Comparison of ENCODE assay signal across 11 cellular contexts in genomic region chr15:90463381-90463780, GRCh38.
DNase-seq lines count a peak whose midpoint lies in the region; ATAC-seq, FAIRE-seq and TF ChIP-seq lines count a peak whose summit lies in the region.
"Had no signal": no experiment of that assay in that cellular context is flagged by ENCODE, and none has a peak within 500 bp of the region (broad histone marks: within the 10 kb centered on the region; RNA-seq: fewer than 3 reads in every experiment).

No MANE protein-coding gene starts in this region.

- H2BK15ac ChIP-seq in neuronal stem cell (ENCODE audit: low read length), result no peak overlapping the region

- H3K27me3 ChIP-seq in bronchial epithelial cell (ENCODE audit: control insufficient read depth, insufficient read depth, low read length) (no peaks in the 10 kb centered on the region), kidney epithelial cell (ENCODE audit: control insufficient read depth, insufficient read depth, low read length) (no peaks in the 10 kb centered on the region), uterus (no peaks in the 10 kb centered on the region), neuronal stem cell (ENCODE audit: control insufficient read depth in 3 of 3, insufficient read depth in 3 of 3, low read depth in 1 of 3, low read length in 3 of 3) (no peaks in the 10 kb centered on the region)

- H3K9me3 ChIP-seq in uterus (no peaks in the 10 kb centered on the region), neuronal stem cell (replicated peaks in 1 of 2; ENCODE audit: control insufficient read depth in 2 of 2, insufficient read depth in 1 of 2, low read depth in 1 of 2, low read length in 2 of 2) (no peaks in the 10 kb centered on the region)

- DNase-seq in activated CD8-positive, alpha-beta T cell treated with anti-CD3 and anti-CD28 coated beads, Interleukin-2, amount 10 ng/mL, durations not matched to agents 7 days and 5 days, result no peak
- no peak for DNase-seq in activated CD8-positive, alpha-beta T cell treated with anti-CD3 and anti-CD28 coated beads for 36 hours
- DNase-seq in bronchial epithelial cell (ENCODE audit: low read depth) (peak; percentile 60), kidney epithelial cell (ENCODE audit: low read depth) (peak; percentile 56), uterus (peak in 1 of 2 donors; percentile 45), glutamatergic neuron (no peak), NCI-H524 treated with DMSO at 0.1 percent for 48 hours (lab: John Stamatoyannopoulos, UW) (no peak), neuronal stem cell (ENCODE audit: low spot score) (no peak)
- DNase-seq: stimulated activated CD4-positive, alpha-beta T cell treated with anti-CD3 and anti-CD28 coated beads, Interleukin-4, amount 100 ng/mL, for 24 hours had no signal

- H3K4me1 Mint-ChIP-seq in activated CD8-positive, alpha-beta T cell treated with anti-CD3 and anti-CD28 coated beads, Interleukin-2, amount 10 ng/mL, durations not matched to agents 7 days and 5 days (ENCODE audit: low read depth), result peaks cover 2% of the 10 kb centered on the region
- H3K4me1 Mint-ChIP-seq in activated CD8-positive, alpha-beta T cell treated with anti-CD3 and anti-CD28 coated beads for 36 hours (ENCODE audit: low read depth), result peaks cover 17% of the 10 kb centered on the region
- no peaks in the 10 kb centered on the region for H3K4me1 Mint-ChIP-seq in glutamatergic neuron (ENCODE audit: low read depth, unreplicated experiment)

- CTCF ChIA-PET in activated CD8-positive, alpha-beta T cell treated with anti-CD3 and anti-CD28 coated beads, Interleukin-2, amount 10 ng/mL, durations not matched to agents 7 days and 5 days (lab: Charles Lee), result interaction anchor here (0.5 to 6.4 kb wide), 7 partner anchors 9 to 321 kb away, joined by 3 to 42 read pairs (median 3); no protein-coding TSS in a partner anchor
- CTCF ChIA-PET in activated CD8-positive, alpha-beta T cell treated with anti-CD3 and anti-CD28 coated beads for 36 hours (lab: Charles Lee), result interaction anchor here (0.5 to 8.6 kb wide), 5 partner anchors 19 to 423 kb away, joined by 3 to 58 read pairs (median 3); no protein-coding TSS in a partner anchor

- no peaks in the 10 kb centered on the region for H3K27me3 Mint-ChIP-seq in activated CD8-positive, alpha-beta T cell treated with anti-CD3 and anti-CD28 coated beads, Interleukin-2, amount 10 ng/mL, durations not matched to agents 7 days and 5 days (ENCODE audit: low read depth)
- no peaks in the 10 kb centered on the region for H3K27me3 Mint-ChIP-seq in activated CD8-positive, alpha-beta T cell treated with anti-CD3 and anti-CD28 coated beads for 36 hours
- no peaks in the 10 kb centered on the region for H3K27me3 Mint-ChIP-seq in glutamatergic neuron (ENCODE audit: unreplicated experiment)

- no peak overlapping the region for H2BK120ac ChIP-seq in neuronal stem cell (ENCODE audit: low read depth, low read length)

- TF ChIP-seq POLR2A in uterus (IDR thresholded peaks at IDR 0.05), result no peak

- no peak overlapping the region for H2AK5ac ChIP-seq in neuronal stem cell (ENCODE audit: low read depth, low read length)

- no peak overlapping the region for H3K4me2 ChIP-seq in neuronal stem cell (ENCODE audit: insufficient read depth, low read length, poor library complexity, severe bottlenecking)

- no peak overlapping the region for H4K91ac ChIP-seq in neuronal stem cell (ENCODE audit: low read depth, low read length, poor library complexity)

- peak overlapping the region; percentile 85 to 93 for H3K27ac ChIP-seq in uterus
- H3K27ac ChIP-seq in neuronal stem cell (replicated peaks; ENCODE audit: low read length), result no peak overlapping the region

- no peak overlapping the region for H2AFZ ChIP-seq in neuronal stem cell (ENCODE audit: low read length)

- no peak overlapping the region for H3K23ac ChIP-seq in neuronal stem cell (ENCODE audit: low read depth, low read length, poor library complexity)

- no peak overlapping the region for H3K4ac ChIP-seq in neuronal stem cell (ENCODE audit: low read length)

- H3K36me3 ChIP-seq in bronchial epithelial cell (ENCODE audit: control insufficient read depth, insufficient read depth, low read length), result peaks cover 6% of the 10 kb centered on the region
- H3K36me3 ChIP-seq in kidney epithelial cell (ENCODE audit: control insufficient read depth, insufficient read depth, low read length), result no peaks in the 10 kb centered on the region
- H3K36me3 ChIP-seq in uterus, result no peaks in the 10 kb centered on the region
- H3K36me3 ChIP-seq in neuronal stem cell (replicated peaks in 1 of 2; ENCODE audit: control insufficient read depth in 2 of 2, insufficient read depth in 2 of 2, low read length in 2 of 2), result peaks cover 0 to 49% of the 10 kb centered on the region in 2 donors

- intact Hi-C loops in activated CD8-positive, alpha-beta T cell treated with anti-CD3 and anti-CD28 coated beads for 36 hours (cut with micrococcal nuclease), result no loop called here
- intact Hi-C loops in uterus (cut with DNase I; ENCODE audit: low total_unique reads), result no loop called here

- no peak overlapping the region for H3K9ac ChIP-seq in neuronal stem cell (ENCODE audit: low read depth, low read length, poor library complexity)

- no peak overlapping the region for H2BK5ac ChIP-seq in neuronal stem cell (ENCODE audit: low read length)

- no peaks in the 10 kb centered on the region for H3K79me1 ChIP-seq in neuronal stem cell (ENCODE audit: low read depth, low read length)

- H3K36me3 Mint-ChIP-seq in activated CD8-positive, alpha-beta T cell treated with anti-CD3 and anti-CD28 coated beads, Interleukin-2, amount 10 ng/mL, durations not matched to agents 7 days and 5 days (ENCODE audit: low read depth), result peaks cover 73% of the 10 kb centered on the region
- peaks cover 33% of the 10 kb centered on the region for H3K36me3 Mint-ChIP-seq in activated CD8-positive, alpha-beta T cell treated with anti-CD3 and anti-CD28 coated beads for 36 hours (ENCODE audit: low read depth)
- no peaks in the 10 kb centered on the region for H3K36me3 Mint-ChIP-seq in glutamatergic neuron (ENCODE audit: unreplicated experiment)

- H4K8ac ChIP-seq in neuronal stem cell (ENCODE audit: low read depth, low read length), result no peak overlapping the region

- no peak overlapping the region for H3K4me3 Mint-ChIP-seq in activated CD8-positive, alpha-beta T cell treated with anti-CD3 and anti-CD28 coated beads, Interleukin-2, amount 10 ng/mL, durations not matched to agents 7 days and 5 days
- H3K4me3 Mint-ChIP-seq in activated CD8-positive, alpha-beta T cell treated with anti-CD3 and anti-CD28 coated beads for 36 hours, result no peak overlapping the region
- H3K4me3 Mint-ChIP-seq in glutamatergic neuron (ENCODE audit: unreplicated experiment), result no peak overlapping the region

- H3K4me3 ChIP-seq in bronchial epithelial cell (ENCODE audit: low read depth, low read length) (no peak overlapping the region), kidney epithelial cell (ENCODE audit: low read depth, low read length) (no peak overlapping the region), uterus (no peak overlapping the region), neuronal stem cell (ENCODE audit: low read length in 2 of 2) (no peak overlapping the region)
- H3K4me3 ChIP-seq: K562 had no signal

- no peak overlapping the region for H2BK12ac ChIP-seq in neuronal stem cell (ENCODE audit: low read length)

- H3K14ac ChIP-seq in neuronal stem cell (ENCODE audit: low read length), result no peak overlapping the region

- H3K9me3 Mint-ChIP-seq in activated CD8-positive, alpha-beta T cell treated with anti-CD3 and anti-CD28 coated beads, Interleukin-2, amount 10 ng/mL, durations not matched to agents 7 days and 5 days (ENCODE audit: insufficient read depth), result no peaks in the 10 kb centered on the region
- H3K9me3 Mint-ChIP-seq in activated CD8-positive, alpha-beta T cell treated with anti-CD3 and anti-CD28 coated beads for 36 hours, result no peaks in the 10 kb centered on the region
- H3K9me3 Mint-ChIP-seq in glutamatergic neuron (ENCODE audit: unreplicated experiment), result peaks cover 2% of the 10 kb centered on the region

- POLR2A ChIA-PET in activated CD8-positive, alpha-beta T cell treated with anti-CD3 and anti-CD28 coated beads, Interleukin-2, amount 10 ng/mL, durations not matched to agents 7 days and 5 days (lab: Charles Lee), result no interaction called here
- POLR2A ChIA-PET in activated CD8-positive, alpha-beta T cell treated with anti-CD3 and anti-CD28 coated beads for 36 hours (lab: Charles Lee), result no interaction called here

- H3K4me1 ChIP-seq in uterus (no peaks in the 10 kb centered on the region), neuronal stem cell (ENCODE audit: control insufficient read depth in 2 of 2, insufficient read depth in 1 of 2, low read depth in 1 of 2, low read length in 2 of 2) (peaks cover 5 to 7% of the 10 kb centered on the region in 2 donors)

- no CpG with 5 or more reads among the region's 3 CpGs for WGBS in neuronal stem cell (ENCODE audit: extremely low coverage in 2 of 2, insufficient read length in 2 of 2, insufficient replicate concordance in 1 of 2), 2 donors

- H3K18ac ChIP-seq in neuronal stem cell (ENCODE audit: low read length), result no peak overlapping the region

- no peak for TF ChIP-seq CTCF in activated CD8-positive, alpha-beta T cell treated with anti-CD3 and anti-CD28 coated beads for 36 hours (IDR thresholded peaks at IDR 0.05)
- no peak for TF ChIP-seq CTCF in bronchial epithelial cell (IDR thresholded peaks at IDR 0.05; ENCODE audit: insufficient read depth, low read length, severe bottlenecking)
- no peak for TF ChIP-seq CTCF in kidney epithelial cell (IDR thresholded peaks at IDR 0.05; ENCODE audit: insufficient read depth, low read length, poor library complexity, severe bottlenecking)
- TF ChIP-seq CTCF in uterus (IDR thresholded peaks at IDR 0.05), result peak in 2 of 4 experiments; percentile 20 to 45
- no peak for TF ChIP-seq CTCF in glutamatergic neuron (IDR thresholded peaks at IDR 0.05; ENCODE audit: partially characterized antibody, unreplicated experiment)

- H3K27ac Mint-ChIP-seq in activated CD8-positive, alpha-beta T cell treated with anti-CD3 and anti-CD28 coated beads, Interleukin-2, amount 10 ng/mL, durations not matched to agents 7 days and 5 days, result peak overlapping the region; percentile 37
- H3K27ac Mint-ChIP-seq in activated CD8-positive, alpha-beta T cell treated with anti-CD3 and anti-CD28 coated beads for 36 hours, result no peak overlapping the region
- no peak overlapping the region for H3K27ac Mint-ChIP-seq in glutamatergic neuron (ENCODE audit: unreplicated experiment)

- ATAC-seq in activated CD8-positive, alpha-beta T cell treated with anti-CD3 and anti-CD28 coated beads, Interleukin-2, amount 10 ng/mL, durations not matched to agents 7 days and 5 days, result no peak
- ATAC-seq in activated CD8-positive, alpha-beta T cell treated with anti-CD3 and anti-CD28 coated beads for 36 hours, result no peak
- ATAC-seq: K562 had no signal

- FAIRE-seq in bronchial epithelial cell (lab: Jason Lieb, UNC), result no peak
- FAIRE-seq: A204.1, K562 had no signal

Comparison
In these comparisons a context has a peak if more than half of its experiments do, and no peak if none do; other contexts are left out.
1. DNase-seq: peak in bronchial epithelial cell (single experiment) and kidney epithelial cell (single experiment); none in activated CD8-positive, alpha-beta T cell treated with anti-CD3 and anti-CD28 coated beads, Interleukin-2, amount 10 ng/mL, durations not matched to agents 7 days and 5 days (single experiment), activated CD8-positive, alpha-beta T cell treated with anti-CD3 and anti-CD28 coated beads for 36 hours (single experiment), glutamatergic neuron (single experiment), NCI-H524 treated with DMSO at 0.1 percent for 48 hours (single experiment) and neuronal stem cell (single experiment).